Comparison of ENCODE assay signal across 8 cellular contexts in genomic region chr19:21569497-21569870, GRCh38.
DNase-seq lines count a peak whose midpoint lies in the region; ATAC-seq and TF ChIP-seq lines count a peak whose summit lies in the region.

No MANE protein-coding gene starts in this region.

- 44 to 77% methylated on average over 16 of the region's 16 CpGs for WGBS in esophagus squamous epithelium, 2 donors

- intact Hi-C loops in activated B cell treated with CpG ODN at 0.5 μM for 24 hours (cut with micrococcal nuclease), result loop anchor here (1.0 to 5.0 kb wide), 5 partner anchors 63 to 907 kb away; partner anchors contain the start of genes ZNF493, ZNF626, ZNF708 and ZNF738
- intact Hi-C loops in esophagus squamous epithelium (cut with DNase I), result no loop called here

- no peaks in the 10 kb centered on the region for H3K4me1 ChIP-seq in esophagus squamous epithelium
- H3K4me1 ChIP-seq in skeletal muscle tissue (ENCODE audit: control insufficient read depth in 3 of 3, insufficient read depth in 3 of 3, low read length in 3 of 3), result peaks cover 0 to 3% (median 0%) of the 10 kb centered on the region in 3 donors

- POLR2A ChIA-PET in activated B cell treated with CpG ODN at 0.5 μM for 24 hours (lab: Charles Lee), result interaction anchor here (0.6 to 1.7 kb wide), 12 partner anchors 35 to 908 kb away, joined by 3 to 27 read pairs (median 5); partner anchors contain the start of genes ZNF100, ZNF429, ZNF43 and ZNF430

- peak; percentile 52 for ATAC-seq in activated B cell treated with CpG ODN at 0.5 μM for 24 hours (ENCODE audit: low read depth)
- ATAC-seq in HG02798 (IDR thresholded peaks at IDR 0.05; ENCODE audit: poor library complexity, unreplicated experiment), result no peak

- no peaks in the 10 kb centered on the region for H3K36me3 ChIP-seq in esophagus squamous epithelium
- H3K36me3 ChIP-seq in skeletal muscle tissue (ENCODE audit: control insufficient read depth in 3 of 3, insufficient read depth in 3 of 3, low read length in 3 of 3), result no peaks in the 10 kb centered on the region

- no peaks in the 10 kb centered on the region for H3K27me3 Mint-ChIP-seq in activated B cell treated with CpG ODN at 0.5 μM for 24 hours
- H3K27me3 Mint-ChIP-seq in osteocyte (ENCODE audit: unreplicated experiment), result no peaks in the 10 kb centered on the region

- H3K4me3 Mint-ChIP-seq in activated B cell treated with CpG ODN at 0.5 μM for 24 hours, result peak overlapping the region; percentile 99
- H3K4me3 Mint-ChIP-seq in osteocyte (ENCODE audit: unreplicated experiment), result no peak overlapping the region

- H3K27ac ChIP-seq in esophagus squamous epithelium, result peak overlapping the region in 2 of 4 donors; percentile 13 to 85
- peak overlapping the region; percentile 39 for H3K27ac ChIP-seq in skeletal muscle tissue (ENCODE audit: low read depth, low read length)

- H3K27ac Mint-ChIP-seq in activated B cell treated with CpG ODN at 0.5 μM for 24 hours, result peak overlapping the region; percentile 96
- H3K27ac Mint-ChIP-seq in osteocyte (ENCODE audit: unreplicated experiment), result no peak overlapping the region

- H3K9me3 ChIP-seq in esophagus squamous epithelium (peaks cover 0 to 64% (median 0%) of the 10 kb centered on the region in 3 donors), skeletal muscle tissue (ENCODE audit: control insufficient read depth in 3 of 3, low read length in 3 of 3) (peaks cover 0 to 6% (median 0%) of the 10 kb centered on the region in 3 donors)

- CTCF ChIA-PET in activated B cell treated with CpG ODN at 0.5 μM for 24 hours (lab: Charles Lee), result no interaction called here

- peaks cover 16% of the 10 kb centered on the region for H3K36me3 Mint-ChIP-seq in activated B cell treated with CpG ODN at 0.5 μM for 24 hours (ENCODE audit: low read depth)
- no peaks in the 10 kb centered on the region for H3K36me3 Mint-ChIP-seq in osteocyte (ENCODE audit: unreplicated experiment)

- H3K4me1 Mint-ChIP-seq in activated B cell treated with CpG ODN at 0.5 μM for 24 hours, result peaks cover 18% of the 10 kb centered on the region
- no peaks in the 10 kb centered on the region for H3K4me1 Mint-ChIP-seq in osteocyte (ENCODE audit: unreplicated experiment)

- H3K9ac ChIP-seq in skeletal muscle tissue (ENCODE audit: low read depth in 1 of 3, low read length in 3 of 3), result peak overlapping the region in 2 of 3 donors; percentile 52 to 76

- no peak for TF ChIP-seq POLR2A in esophagus squamous epithelium (IDR thresholded peaks at IDR 0.05)

- H3K9me3 Mint-ChIP-seq in activated B cell treated with CpG ODN at 0.5 μM for 24 hours (peaks cover 29% of the 10 kb centered on the region), osteocyte (ENCODE audit: unreplicated experiment) (peaks cover 59% of the 10 kb centered on the region)

- TF ChIP-seq CTCF in activated B cell treated with CpG ODN at 0.5 μM for 24 hours (IDR thresholded peaks at IDR 0.05) (no peak), esophagus squamous epithelium (IDR thresholded peaks at IDR 0.05) (no peak), osteocyte (IDR thresholded peaks at IDR 0.05) (no peak)

- H3K4me3 ChIP-seq in esophagus squamous epithelium (peak overlapping the region in 3 of 4 donors; percentile 32 to 63 (median 60)), skeletal muscle tissue (ENCODE audit: low read length in 3 of 3) (peak overlapping the region; percentile 68 to 88 (median 80))

- H3K27me3 ChIP-seq in esophagus squamous epithelium, result no peaks in the 10 kb centered on the region
- H3K27me3 ChIP-seq in skeletal muscle tissue (ENCODE audit: control insufficient read depth in 3 of 3, insufficient read depth in 3 of 3, low read length in 3 of 3), result no peaks in the 10 kb centered on the region

- peak; percentile 34 for DNase-seq in EH (ENCODE audit: low read depth)
- peak; percentile 29 for DNase-seq in activated B cell treated with CpG ODN at 0.5 μM for 24 hours
- DNase-seq in esophagus squamous epithelium (lab: John Stamatoyannopoulos, UW), result no peak
- DNase-seq in NCI-H187 treated with DMSO at 0.1 percent for 48 hours (lab: John Stamatoyannopoulos, UW), result no peak
- no peak for DNase-seq in putamen (ENCODE audit: low spot score)
- DNase-seq in osteocyte (ENCODE audit: extremely low spot score, unreplicated experiment), result no peak

Comparison
In these comparisons a context has a peak if more than half of its experiments do, and no peak if none do; other contexts are left out.
1. DNase-seq: peak in EH (single experiment) and activated B cell treated with CpG ODN at 0.5 μM for 24 hours (single experiment); none in esophagus squamous epithelium (single experiment), NCI-H187 treated with DMSO at 0.1 percent for 48 hours (single experiment), putamen (single experiment) and osteocyte (single experiment).